In the genomic region with DNA sequence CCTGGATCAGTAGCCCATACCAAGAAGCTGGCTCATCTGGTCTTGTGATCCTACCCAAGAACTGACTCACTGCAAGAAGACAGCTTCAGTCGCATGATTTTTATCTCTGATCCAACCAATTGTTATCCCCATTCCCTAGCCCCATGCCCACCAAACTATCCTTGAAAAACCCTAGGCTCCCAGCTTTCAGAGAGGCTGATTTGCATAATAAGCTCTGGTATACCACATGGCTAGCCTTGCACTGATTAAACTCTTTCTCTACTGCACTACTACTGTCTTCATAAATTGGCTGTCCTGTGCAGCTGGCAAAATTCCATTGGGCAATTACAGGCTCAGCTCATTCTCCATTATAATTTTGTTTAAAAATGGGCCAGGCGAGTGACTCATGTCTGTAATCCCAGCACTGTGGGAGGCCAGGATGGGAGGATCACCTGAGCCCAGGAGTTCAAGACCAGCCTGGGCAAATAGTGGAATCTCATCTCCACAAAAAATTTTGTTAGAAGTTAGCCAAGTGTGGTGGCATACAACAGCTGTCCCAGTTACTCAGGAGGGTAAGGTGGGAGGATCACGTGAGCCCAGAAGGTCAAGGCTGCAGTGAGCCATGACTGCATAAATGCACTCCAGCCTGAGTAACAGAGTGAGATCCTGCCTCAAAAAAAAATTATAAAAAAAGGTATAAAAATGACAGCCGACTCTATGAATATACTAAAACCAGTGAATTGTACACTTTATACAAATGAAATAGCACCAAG, we compare ENCODE assay signal across 18 cellular contexts.
DNase-seq lines count a peak whose midpoint lies in the region; ATAC-seq and TF ChIP-seq lines count a peak whose summit lies in the region.
"Had no signal": no experiment of that assay in that cellular context is flagged by ENCODE, and none has a peak within 500 bp of the region (broad histone marks: within the 10 kb centered on the region; RNA-seq: fewer than 3 reads in every experiment).

No MANE protein-coding gene starts in this region.

- H3K36me3 ChIP-seq in brain microvascular endothelial cell (replicated peaks), result no peaks in the 10 kb centered on the region
- H3K36me3 ChIP-seq: esophagus squamous epithelium had no signal

- no peak overlapping the region for H3K27ac ChIP-seq in brain microvascular endothelial cell
- H3K27ac ChIP-seq: coronary artery, RWPE1 had no signal

- TF ChIP-seq EP300 in Ishikawa (IDR thresholded peaks at IDR 0.05; ENCODE audit: borderline replicate concordance), result no peak

- DNase-seq in Daoy (ENCODE audit: low read depth), result peak; percentile 42
- DNase-seq in brain microvascular endothelial cell, result peak; percentile 16
- peak; percentile 80 for DNase-seq in left kidney (ENCODE audit: low read depth, low spot score)
- DNase-seq: activated CD4-positive, alpha-beta T cell treated with anti-CD3 and anti-CD28 coated beads for 48 hours; amniotic stem cell; CD4-positive, alpha-beta memory T cell; esophagus squamous epithelium; NCI-H2227 treated with DMSO at 0.1 percent for 48 hours; nephron progenitor cell; right cardiac atrium; stimulated activated CD4-positive, alpha-beta T cell treated with anti-CD3 and anti-CD28 coated beads, Interleukin-4, amount 100 ng/mL, for 24 hours had no signal

- ATAC-seq in HG03196 (IDR thresholded peaks at IDR 0.05; ENCODE audit: unreplicated experiment), result no peak
- ATAC-seq in HG03045 (IDR thresholded peaks at IDR 0.05; ENCODE audit: unreplicated experiment), result no peak
- no peak for ATAC-seq in GM21619 (IDR thresholded peaks at IDR 0.05; ENCODE audit: unreplicated experiment)
- ATAC-seq in HG03108 (IDR thresholded peaks at IDR 0.05; ENCODE audit: unreplicated experiment), result no peak
- ATAC-seq: right cardiac atrium had no signal

- TF ChIP-seq RAD21 in Ishikawa (IDR thresholded peaks at IDR 0.05; ENCODE audit: low read depth), result no peak

- no peak for TF ChIP-seq CTCF in brain microvascular endothelial cell (IDR thresholded peaks at IDR 0.05; ENCODE audit: low read depth, low read length, missing control alignments)

- no peak overlapping the region for H3K4me3 ChIP-seq in brain microvascular endothelial cell (ENCODE audit: low read depth, low read length)
- H3K4me3 ChIP-seq: coronary artery, esophagus squamous epithelium had no signal

- H3K27me3 ChIP-seq in brain microvascular endothelial cell (replicated peaks), result peaks cover 2% of the 10 kb centered on the region

- in situ Hi-C loops in brain microvascular endothelial cell (cut with HindIII; ENCODE audit: low pct_ligation_motif_present, low sequenced_read_pairs), result no loop called here

TF ChIP-seq in Ishikawa, 13 proteins besides CTCF, POLR2A, EP300 and RAD21:
- no peak for TF ChIP-seq EGR1 (IDR thresholded peaks at IDR 0.05)
- no peak for TF ChIP-seq CEBPB (IDR thresholded peaks at IDR 0.05)
- TF ChIP-seq YY1 (IDR thresholded peaks at IDR 0.05; ENCODE audit: low read depth), result no peak
- TF ChIP-seq, protein P1, sequence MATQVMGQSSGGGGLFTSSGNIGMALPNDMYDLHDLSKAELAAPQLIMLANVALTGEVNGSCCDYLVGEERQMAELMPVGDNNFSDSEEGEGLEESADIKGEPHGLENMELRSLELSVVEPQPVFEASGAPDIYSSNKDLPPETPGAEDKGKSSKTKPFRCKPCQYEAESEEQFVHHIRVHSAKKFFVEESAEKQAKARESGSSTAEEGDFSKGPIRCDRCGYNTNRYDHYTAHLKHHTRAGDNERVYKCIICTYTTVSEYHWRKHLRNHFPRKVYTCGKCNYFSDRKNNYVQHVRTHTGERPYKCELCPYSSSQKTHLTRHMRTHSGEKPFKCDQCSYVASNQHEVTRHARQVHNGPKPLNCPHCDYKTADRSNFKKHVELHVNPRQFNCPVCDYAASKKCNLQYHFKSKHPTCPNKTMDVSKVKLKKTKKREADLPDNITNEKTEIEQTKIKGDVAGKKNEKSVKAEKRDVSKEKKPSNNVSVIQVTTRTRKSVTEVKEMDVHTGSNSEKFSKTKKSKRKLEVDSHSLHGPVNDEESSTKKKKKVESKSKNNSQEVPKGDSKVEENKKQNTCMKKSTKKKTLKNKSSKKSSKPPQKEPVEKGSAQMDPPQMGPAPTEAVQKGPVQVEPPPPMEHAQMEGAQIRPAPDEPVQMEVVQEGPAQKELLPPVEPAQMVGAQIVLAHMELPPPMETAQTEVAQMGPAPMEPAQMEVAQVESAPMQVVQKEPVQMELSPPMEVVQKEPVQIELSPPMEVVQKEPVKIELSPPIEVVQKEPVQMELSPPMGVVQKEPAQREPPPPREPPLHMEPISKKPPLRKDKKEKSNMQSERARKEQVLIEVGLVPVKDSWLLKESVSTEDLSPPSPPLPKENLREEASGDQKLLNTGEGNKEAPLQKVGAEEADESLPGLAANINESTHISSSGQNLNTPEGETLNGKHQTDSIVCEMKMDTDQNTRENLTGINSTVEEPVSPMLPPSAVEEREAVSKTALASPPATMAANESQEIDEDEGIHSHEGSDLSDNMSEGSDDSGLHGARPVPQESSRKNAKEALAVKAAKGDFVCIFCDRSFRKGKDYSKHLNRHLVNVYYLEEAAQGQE (IDR thresholded peaks at IDR 0.05; ENCODE audit: low read depth), result no peak
- no peak for TF ChIP-seq FOXM1 (IDR thresholded peaks at IDR 0.05; ENCODE audit: borderline replicate concordance, low read depth)
- no peak for TF ChIP-seq CREB1 (IDR thresholded peaks at IDR 0.05; ENCODE audit: low read depth)
- TF ChIP-seq, protein P2, sequence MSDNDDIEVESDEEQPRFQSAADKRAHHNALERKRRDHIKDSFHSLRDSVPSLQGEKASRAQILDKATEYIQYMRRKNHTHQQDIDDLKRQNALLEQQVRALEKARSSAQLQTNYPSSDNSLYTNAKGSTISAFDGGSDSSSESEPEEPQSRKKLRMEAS (IDR thresholded peaks at IDR 0.05), result no peak
- TF ChIP-seq TAF1 (IDR thresholded peaks at IDR 0.05; ENCODE audit: low read depth), result no peak
- TF ChIP-seq, protein P3, sequence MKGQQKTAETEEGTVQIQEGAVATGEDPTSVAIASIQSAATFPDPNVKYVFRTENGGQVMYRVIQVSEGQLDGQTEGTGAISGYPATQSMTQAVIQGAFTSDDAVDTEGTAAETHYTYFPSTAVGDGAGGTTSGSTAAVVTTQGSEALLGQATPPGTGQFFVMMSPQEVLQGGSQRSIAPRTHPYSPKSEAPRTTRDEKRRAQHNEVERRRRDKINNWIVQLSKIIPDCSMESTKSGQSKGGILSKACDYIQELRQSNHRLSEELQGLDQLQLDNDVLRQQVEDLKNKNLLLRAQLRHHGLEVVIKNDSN (IDR thresholded peaks at IDR 0.05), result peak; percentile 50; the same call in 1 of the 2 replicates
- no peak for TF ChIP-seq TCF12 (IDR thresholded peaks at IDR 0.05; ENCODE audit: low read depth)
- peak; percentile 48; the same call in 1 of the 2 replicates for TF ChIP-seq NFIC (IDR thresholded peaks at IDR 0.05)
- TF ChIP-seq ZBTB7A (IDR thresholded peaks at IDR 0.05; ENCODE audit: low read depth), result no peak
- TF ChIP-seq TEAD4 (IDR thresholded peaks at IDR 0.05), result no peak
TF ChIP-seq in Ishikawa: peak in this region for 2.

Comparison
In these comparisons a context has a peak if more than half of its experiments do, and no peak if none do; other contexts are left out.
1. DNase-seq: peak in every context shown above with its lines; median percentile 80 in left kidney; 42 in Daoy; 16 in brain microvascular endothelial cell.